ENCODE assay signal across 8 cellular contexts in the genomic region with DNA sequence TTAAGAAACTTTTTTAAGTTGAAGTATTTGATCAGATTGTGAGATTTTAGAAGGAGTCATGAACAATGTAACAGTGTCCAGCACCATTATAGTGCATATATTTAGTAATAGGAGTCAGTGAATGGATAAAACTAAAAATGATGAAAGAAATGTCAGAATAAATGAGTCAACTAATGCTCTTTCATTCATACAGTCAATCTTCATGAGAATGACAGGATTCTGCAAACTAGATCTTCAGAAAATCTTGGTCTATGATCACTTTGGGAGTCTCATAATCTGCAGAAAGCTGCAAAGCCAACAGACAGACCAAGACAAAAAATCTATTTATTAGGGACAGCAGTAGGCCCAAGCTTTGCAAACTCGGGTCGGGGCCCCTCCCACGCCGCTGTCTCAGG. TPM values are rescaled to one million over a fixed set of nuclear protein-coding genes. Genes with fewer than 3 reads are reported as not detected.
A peak's percentile ranks its signal among the peaks of the same experiment; 100 is the strongest.
DNase-seq lines count a peak whose midpoint lies in the region; ATAC-seq and TF ChIP-seq lines count a peak whose summit lies in the region.

No MANE protein-coding gene starts in this region.

- no peak for DNase-seq in activated CD4-positive, alpha-beta T cell treated with anti-CD3 and anti-CD28 coated beads, Interleukin-2, amount 10 ng/mL, durations not matched to agents 24 days and 14 days
- DNase-seq in activated CD4-positive, alpha-beta T cell treated with anti-CD3 and anti-CD28 coated beads for 48 hours, result no peak
- DNase-seq in astrocyte of the cerebellum (ENCODE audit: low read depth), result no peak
- DNase-seq in superior temporal gyrus (ENCODE audit: extremely low spot score), result peak; percentile 76
- no peak for DNase-seq in NCI-H2196 (lab: John Stamatoyannopoulos, UW; ENCODE audit: unreplicated experiment)

- no peaks in the 10 kb centered on the region for H3K9me3 ChIP-seq in liver (ENCODE audit: control insufficient read depth in 4 of 4, low read length in 3 of 4)

- H3K9me3 Mint-ChIP-seq in activated CD4-positive, alpha-beta T cell treated with anti-CD3 and anti-CD28 coated beads, Interleukin-2, amount 10 ng/mL, durations not matched to agents 24 days and 14 days, result peaks cover 12% of the 10 kb centered on the region

- TF ChIP-seq RAD21 in liver (IDR thresholded peaks at IDR 0.05), result no peak

- H3K4me3 ChIP-seq in astrocyte of the cerebellum (ENCODE audit: low read depth, low read length) (peak overlapping the region; percentile 51), liver (ENCODE audit: low read depth in 1 of 3, low read length in 3 of 3) (peak overlapping the region; percentile 63 to 84 (median 77))

- peaks cover 2% of the 10 kb centered on the region for H3K36me3 Mint-ChIP-seq in activated CD4-positive, alpha-beta T cell treated with anti-CD3 and anti-CD28 coated beads, Interleukin-2, amount 10 ng/mL, durations not matched to agents 24 days and 14 days (ENCODE audit: low read depth)

- TF ChIP-seq CTCF in astrocyte of the cerebellum (IDR thresholded peaks at IDR 0.05; ENCODE audit: low read depth, low read length, missing control alignments), result no peak
- no peak for TF ChIP-seq CTCF in liver (IDR thresholded peaks at IDR 0.05; ENCODE audit: low read depth, low read length, missing input control)

- H3K4me1 Mint-ChIP-seq in activated CD4-positive, alpha-beta T cell treated with anti-CD3 and anti-CD28 coated beads, Interleukin-2, amount 10 ng/mL, durations not matched to agents 24 days and 14 days, result peaks cover 8% of the 10 kb centered on the region

- in situ Hi-C loops in astrocyte of the cerebellum (cut with HindIII; ENCODE audit: low sequenced_read_pairs), result no loop called here

- peaks cover 0 to 10% (median 5%) of the 10 kb centered on the region in 4 donors for H3K4me1 ChIP-seq in liver (ENCODE audit: control insufficient read depth in 4 of 4, insufficient read depth in 4 of 4, low read length in 3 of 4)

- no peaks in the 10 kb centered on the region for H3K36me3 ChIP-seq in liver (ENCODE audit: control insufficient read depth in 4 of 4, insufficient read depth in 3 of 4, low read depth in 1 of 4, low read length in 3 of 4)

- ATAC-seq in GM21723 (IDR thresholded peaks at IDR 0.05; ENCODE audit: unreplicated experiment), result no peak
- ATAC-seq in GM18520 (IDR thresholded peaks at IDR 0.05; ENCODE audit: unreplicated experiment), result no peak

- H3K27me3 ChIP-seq in liver (ENCODE audit: control insufficient read depth in 4 of 4, insufficient read depth in 4 of 4, low read length in 3 of 4), result no peaks in the 10 kb centered on the region

- H3K27ac ChIP-seq in liver (ENCODE audit: low read depth in 1 of 2, low read length in 2 of 2), result peak overlapping the region; percentile 91 to 95

- H3K27me3 Mint-ChIP-seq in activated CD4-positive, alpha-beta T cell treated with anti-CD3 and anti-CD28 coated beads, Interleukin-2, amount 10 ng/mL, durations not matched to agents 24 days and 14 days, result peaks cover 19% of the 10 kb centered on the region

- H3K9ac ChIP-seq in liver (ENCODE audit: low read depth in 1 of 2, low read length in 2 of 2), result no peak overlapping the region

- intact Hi-C loops in activated CD4-positive, alpha-beta T cell treated with anti-CD3 and anti-CD28 coated beads, Interleukin-2, amount 10 ng/mL, durations not matched to agents 24 days and 14 days (cut with micrococcal nuclease), result loop anchor here (10.0 kb wide), 1 partner anchor 242 kb away; no protein-coding TSS in a partner anchor

- WGBS in liver, result 11% methylated on average over 4 of the region's 4 CpGs

- H3K4me3 Mint-ChIP-seq in activated CD4-positive, alpha-beta T cell treated with anti-CD3 and anti-CD28 coated beads, Interleukin-2, amount 10 ng/mL, durations not matched to agents 24 days and 14 days, result peak overlapping the region; percentile 4

- no peak overlapping the region for H3K27ac Mint-ChIP-seq in activated CD4-positive, alpha-beta T cell treated with anti-CD3 and anti-CD28 coated beads, Interleukin-2, amount 10 ng/mL, durations not matched to agents 24 days and 14 days

TF ChIP-seq in liver, 16 proteins besides CTCF, POLR2A, EP300 and RAD21:
- TF ChIP-seq, protein P1, sequence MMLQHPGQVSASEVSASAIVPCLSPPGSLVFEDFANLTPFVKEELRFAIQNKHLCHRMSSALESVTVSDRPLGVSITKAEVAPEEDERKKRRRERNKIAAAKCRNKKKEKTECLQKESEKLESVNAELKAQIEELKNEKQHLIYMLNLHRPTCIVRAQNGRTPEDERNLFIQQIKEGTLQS (IDR thresholded peaks at IDR 0.05), result no peak
- TF ChIP-seq NR2F2 (IDR thresholded peaks at IDR 0.05) (no peak), HNF4G (IDR thresholded peaks at IDR 0.05) (no peak), TAF1 (conservative IDR thresholded peaks at IDR 0.05) (no peak), FOXA1 (IDR thresholded peaks at IDR 0.05) (no peak), FOXA2 (IDR thresholded peaks at IDR 0.05) (no peak), HNF4A (conservative IDR thresholded peaks at IDR 0.05) (no peak), EGR1 (IDR thresholded peaks at IDR 0.05; ENCODE audit: low read depth in 2 of 2) (no peak), SP1 (IDR thresholded peaks at IDR 0.05) (no peak), YY1 (IDR thresholded peaks at IDR 0.05) (no peak)
- TF ChIP-seq, protein P2, sequence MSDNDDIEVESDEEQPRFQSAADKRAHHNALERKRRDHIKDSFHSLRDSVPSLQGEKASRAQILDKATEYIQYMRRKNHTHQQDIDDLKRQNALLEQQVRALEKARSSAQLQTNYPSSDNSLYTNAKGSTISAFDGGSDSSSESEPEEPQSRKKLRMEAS (IDR thresholded peaks at IDR 0.05), result no peak
- TF ChIP-seq, protein P3, sequence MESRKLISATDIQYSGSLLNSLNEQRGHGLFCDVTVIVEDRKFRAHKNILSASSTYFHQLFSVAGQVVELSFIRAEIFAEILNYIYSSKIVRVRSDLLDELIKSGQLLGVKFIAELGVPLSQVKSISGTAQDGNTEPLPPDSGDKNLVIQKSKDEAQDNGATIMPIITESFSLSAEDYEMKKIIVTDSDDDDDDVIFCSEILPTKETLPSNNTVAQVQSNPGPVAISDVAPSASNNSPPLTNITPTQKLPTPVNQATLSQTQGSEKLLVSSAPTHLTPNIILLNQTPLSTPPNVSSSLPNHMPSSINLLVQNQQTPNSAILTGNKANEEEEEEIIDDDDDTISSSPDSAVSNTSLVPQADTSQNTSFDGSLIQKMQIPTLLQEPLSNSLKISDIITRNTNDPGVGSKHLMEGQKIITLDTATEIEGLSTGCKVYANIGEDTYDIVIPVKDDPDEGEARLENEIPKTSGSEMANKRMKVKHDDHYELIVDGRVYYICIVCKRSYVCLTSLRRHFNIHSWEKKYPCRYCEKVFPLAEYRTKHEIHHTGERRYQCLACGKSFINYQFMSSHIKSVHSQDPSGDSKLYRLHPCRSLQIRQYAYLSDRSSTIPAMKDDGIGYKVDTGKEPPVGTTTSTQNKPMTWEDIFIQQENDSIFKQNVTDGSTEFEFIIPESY (IDR thresholded peaks at IDR 0.05), result no peak
- TF ChIP-seq, protein P4, sequence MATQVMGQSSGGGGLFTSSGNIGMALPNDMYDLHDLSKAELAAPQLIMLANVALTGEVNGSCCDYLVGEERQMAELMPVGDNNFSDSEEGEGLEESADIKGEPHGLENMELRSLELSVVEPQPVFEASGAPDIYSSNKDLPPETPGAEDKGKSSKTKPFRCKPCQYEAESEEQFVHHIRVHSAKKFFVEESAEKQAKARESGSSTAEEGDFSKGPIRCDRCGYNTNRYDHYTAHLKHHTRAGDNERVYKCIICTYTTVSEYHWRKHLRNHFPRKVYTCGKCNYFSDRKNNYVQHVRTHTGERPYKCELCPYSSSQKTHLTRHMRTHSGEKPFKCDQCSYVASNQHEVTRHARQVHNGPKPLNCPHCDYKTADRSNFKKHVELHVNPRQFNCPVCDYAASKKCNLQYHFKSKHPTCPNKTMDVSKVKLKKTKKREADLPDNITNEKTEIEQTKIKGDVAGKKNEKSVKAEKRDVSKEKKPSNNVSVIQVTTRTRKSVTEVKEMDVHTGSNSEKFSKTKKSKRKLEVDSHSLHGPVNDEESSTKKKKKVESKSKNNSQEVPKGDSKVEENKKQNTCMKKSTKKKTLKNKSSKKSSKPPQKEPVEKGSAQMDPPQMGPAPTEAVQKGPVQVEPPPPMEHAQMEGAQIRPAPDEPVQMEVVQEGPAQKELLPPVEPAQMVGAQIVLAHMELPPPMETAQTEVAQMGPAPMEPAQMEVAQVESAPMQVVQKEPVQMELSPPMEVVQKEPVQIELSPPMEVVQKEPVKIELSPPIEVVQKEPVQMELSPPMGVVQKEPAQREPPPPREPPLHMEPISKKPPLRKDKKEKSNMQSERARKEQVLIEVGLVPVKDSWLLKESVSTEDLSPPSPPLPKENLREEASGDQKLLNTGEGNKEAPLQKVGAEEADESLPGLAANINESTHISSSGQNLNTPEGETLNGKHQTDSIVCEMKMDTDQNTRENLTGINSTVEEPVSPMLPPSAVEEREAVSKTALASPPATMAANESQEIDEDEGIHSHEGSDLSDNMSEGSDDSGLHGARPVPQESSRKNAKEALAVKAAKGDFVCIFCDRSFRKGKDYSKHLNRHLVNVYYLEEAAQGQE (IDR thresholded peaks at IDR 0.05), result no peak

RNA-seq across cellular contexts. Expression of a gene that starts 0.7 kb away (rescaled TPM):
- total RNA-seq in activated CD4-positive, alpha-beta T cell treated with anti-CD3 and anti-CD28 coated beads, Interleukin-2, amount 10 ng/mL, durations not matched to agents 24 days and 14 days, result 2.1 and 2.4 TPM in 2 replicates
- 10 to 100 TPM in 1 of 2 donors, 1 to 10 TPM in 1; 4.1 to 12.4 TPM for total RNA-seq in liver
- 1 to 10 TPM; 7.3 to 7.8 TPM for polyA plus RNA-seq in liver

RNA-seq across cellular contexts. Expression of a gene that starts 4.2 kb away (rescaled TPM):
- not detected in 2 replicates for total RNA-seq in activated CD4-positive, alpha-beta T cell treated with anti-CD3 and anti-CD28 coated beads, Interleukin-2, amount 10 ng/mL, durations not matched to agents 24 days and 14 days
- under 1 TPM in 1 of 2 donors, not detected in 1; 0.17 TPM for total RNA-seq in liver
- polyA plus RNA-seq in liver, result under 1 TPM; 0.01 to 0.11 TPM
